8 cellular contexts compared by ENCODE assay signal in genomic region chr11:9757809-9758675, GRCh38.
DNase-seq lines count a peak whose midpoint lies in the region; ATAC-seq, FAIRE-seq and TF ChIP-seq lines count a peak whose summit lies in the region.

No MANE protein-coding gene starts in this region.

- H3K9me3 ChIP-seq in A549 (no peaks in the 10 kb centered on the region), keratinocyte (ENCODE audit: control insufficient read depth, low read depth, low read length) (no peaks in the 10 kb centered on the region)

- CTCF ChIA-PET in A549 (lab: Yijun Ruan, JAX), result interaction anchor here (0.6 to 4.0 kb wide), 63 partner anchors 9 to 979 kb away, joined by 3 to 106 read pairs (median 4); partner anchors contain the start of gene ADM

- H3K36me3 ChIP-seq in keratinocyte (ENCODE audit: control insufficient read depth in 2 of 2, extremely low read depth in 1 of 2, insufficient read depth in 2 of 2, low read length in 2 of 2), result no peaks in the 10 kb centered on the region

- ATAC-seq in A549 (peak; percentile 37 to 79), GM18519 (IDR thresholded peaks at IDR 0.05; ENCODE audit: low FRiP score, unreplicated experiment) (peak; percentile 39), HG03045 (IDR thresholded peaks at IDR 0.05; ENCODE audit: unreplicated experiment) (peak; percentile 66)

- no peaks in the 10 kb centered on the region for H4K20me1 ChIP-seq in keratinocyte (ENCODE audit: control insufficient read depth, extremely low read depth, insufficient read depth, low read length)

- WGBS in A549 (ENCODE audit: missing lambda C conversion rate), result 15% methylated on average over 25 of the region's 73 CpGs

- POLR2A ChIA-PET in A549 (lab: Yijun Ruan, JAX), result interaction anchor here (0.6 to 2.8 kb wide), 6 partner anchors 215 to 569 kb away, joined by 3 to 53 read pairs (median 9); partner anchors contain the start of gene ADM

- H2AFZ ChIP-seq in keratinocyte (ENCODE audit: control insufficient read depth, low read length), result peak overlapping the region; percentile 56

- TF ChIP-seq CTCF in A549 (IDR thresholded peaks at IDR 0.05) (peak; percentile 92), keratinocyte (optimal IDR thresholded peaks at IDR 0.05 in 1 of 3, IDR thresholded peaks at IDR 0.05 in 1 of 3, conservative IDR thresholded peaks at IDR 0.05 in 1 of 3; ENCODE audit: extremely low read depth in 1 of 3, insufficient read depth in 2 of 3, low read length in 3 of 3) (peak in 2 of 3 experiments; percentile 43 to 96)

- H3K79me2 ChIP-seq in keratinocyte (ENCODE audit: control insufficient read depth, insufficient read depth, low read length), result no peaks in the 10 kb centered on the region

- peak overlapping the region; percentile 97 for H3K9ac ChIP-seq in keratinocyte (ENCODE audit: control insufficient read depth, extremely low read depth, insufficient read depth, low read length)

- H3K4me3 ChIP-seq in A549 (peak overlapping the region; percentile 70), keratinocyte (ENCODE audit: control insufficient read depth in 2 of 3, extremely low read depth in 1 of 3, insufficient read depth in 2 of 3, low read depth in 1 of 3, low read length in 3 of 3) (peak overlapping the region; percentile 41 to 80 (median 69))

- DNase-seq in A549 (ENCODE audit: low read depth in 1 of 2, low spot score in 1 of 2) (peak; percentile 83 to 92), NCI-H2227 (lab: John Stamatoyannopoulos, UW; ENCODE audit: unreplicated experiment) (peak; percentile 90), caudate nucleus (lab: John Stamatoyannopoulos, UW) (peak in 60 of 61 donors; percentile 14 to 87 (median 68)), keratinocyte (ENCODE audit: low read depth, low spot score) (no peak)
- DNase-seq in activated CD4-positive, CD25-positive, alpha-beta regulatory T cell (lab: John Stamatoyannopoulos, UW), result peak; percentile 84 to 87 (median 86)
- DNase-seq in stimulated activated CD4-positive, alpha-beta T cell treated with anti-CD3 and anti-CD28 coated beads, Interleukin-15, amount 100 ng/mL, for 24 hours, result peak; percentile 97

- TF ChIP-seq RAD21 in A549 (conservative IDR thresholded peaks at IDR 0.05 in 1 of 2, IDR thresholded peaks at IDR 0.05 in 1 of 2), result peak; percentile 70 to 99; a peak in 4 of 5 replicates

- H3K27me3 ChIP-seq in keratinocyte (ENCODE audit: control insufficient read depth, extremely low read depth, insufficient read depth, low read length), result no peaks in the 10 kb centered on the region

- no peak for TF ChIP-seq EP300 in A549 (IDR thresholded peaks at IDR 0.05)

- peaks cover 43% of the 10 kb centered on the region for H3K4me1 ChIP-seq in A549
- peaks cover 85% of the 10 kb centered on the region for H3K4me1 ChIP-seq in keratinocyte (ENCODE audit: control insufficient read depth, extremely low read depth, insufficient read depth, low read length)

- dilution Hi-C loops in keratinocyte (cut with MboI; ENCODE audit: extremely low pct_ligation_motif_present, low sequenced_read_pairs), result no loop called here

- no peak for FAIRE-seq in A549 (lab: Jason Lieb, UNC)
- FAIRE-seq in keratinocyte (lab: Jason Lieb, UNC), result no peak

- H3K4me2 ChIP-seq in A549 (peak overlapping the region; percentile 99), keratinocyte (ENCODE audit: control insufficient read depth, extremely low read depth, insufficient read depth, low read depth, low read length) (peak overlapping the region; percentile 97)

- H3K9me1 ChIP-seq in keratinocyte (ENCODE audit: control insufficient read depth, extremely low read depth, insufficient read depth, low read length), result peaks cover 2% of the 10 kb centered on the region

- H3K27ac ChIP-seq in A549 (peak overlapping the region; percentile 95 to 98), caudate nucleus (ENCODE audit: low read depth, low read length) (peak overlapping the region; percentile 96), keratinocyte (ENCODE audit: control insufficient read depth, insufficient read depth, low read length) (peak overlapping the region; percentile 98)

- peak; percentile 82 for TF ChIP-seq POLR2A in A549 (IDR thresholded peaks at IDR 0.05; ENCODE audit: low read length)

TF ChIP-seq in A549, 52 proteins besides CTCF, POLR2A, EP300 and RAD21:
- TF ChIP-seq, protein P1, sequence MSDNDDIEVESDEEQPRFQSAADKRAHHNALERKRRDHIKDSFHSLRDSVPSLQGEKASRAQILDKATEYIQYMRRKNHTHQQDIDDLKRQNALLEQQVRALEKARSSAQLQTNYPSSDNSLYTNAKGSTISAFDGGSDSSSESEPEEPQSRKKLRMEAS (IDR thresholded peaks at IDR 0.05), result peak; percentile 86
- TF ChIP-seq RARB (CRISPR knock-in tag; IDR thresholded peaks at IDR 0.05) (no peak), SMC3 (IDR thresholded peaks at IDR 0.05) (peak; percentile 98), PHF8 (IDR thresholded peaks at IDR 0.05; ENCODE audit: borderline replicate concordance, low read depth) (peak; percentile 40; the same call in 1 of the 2 replicates), MYC (IDR thresholded peaks at IDR 0.05; ENCODE audit: borderline replicate concordance, low read length) (peak; percentile 60), JUN (IDR thresholded peaks at IDR 0.05) (peak in 1 of 2 experiments; percentile 66; a peak in 3 of 5 replicates), EHMT2 (IDR thresholded peaks at IDR 0.05; ENCODE audit: low read depth) (no peak), CEBPB (IDR thresholded peaks at IDR 0.05) (no peak), TFCP2L1 (CRISPR knock-in tag; IDR thresholded peaks at IDR 0.05) (no peak), RFX5 (IDR thresholded peaks at IDR 0.05) (no peak), ESRRA (IDR thresholded peaks at IDR 0.05; ENCODE audit: borderline replicate concordance, low read length) (no peak), ZC3H11A (IDR thresholded peaks at IDR 0.05) (no peak), HOXA7 (CRISPR knock-in tag; IDR thresholded peaks at IDR 0.05) (no peak), CHD4 (IDR thresholded peaks at IDR 0.05; ENCODE audit: borderline replicate concordance) (peak; percentile 71; the same call in 1 of the 2 replicates), MAZ (IDR thresholded peaks at IDR 0.05; ENCODE audit: borderline replicate concordance, low read depth, low read length) (no peak), NR3C1 (IDR thresholded peaks at IDR 0.05) (no peak), CBX2 (IDR thresholded peaks at IDR 0.05; ENCODE audit: borderline replicate concordance, low read depth) (no peak)
- TF ChIP-seq, protein P2, sequence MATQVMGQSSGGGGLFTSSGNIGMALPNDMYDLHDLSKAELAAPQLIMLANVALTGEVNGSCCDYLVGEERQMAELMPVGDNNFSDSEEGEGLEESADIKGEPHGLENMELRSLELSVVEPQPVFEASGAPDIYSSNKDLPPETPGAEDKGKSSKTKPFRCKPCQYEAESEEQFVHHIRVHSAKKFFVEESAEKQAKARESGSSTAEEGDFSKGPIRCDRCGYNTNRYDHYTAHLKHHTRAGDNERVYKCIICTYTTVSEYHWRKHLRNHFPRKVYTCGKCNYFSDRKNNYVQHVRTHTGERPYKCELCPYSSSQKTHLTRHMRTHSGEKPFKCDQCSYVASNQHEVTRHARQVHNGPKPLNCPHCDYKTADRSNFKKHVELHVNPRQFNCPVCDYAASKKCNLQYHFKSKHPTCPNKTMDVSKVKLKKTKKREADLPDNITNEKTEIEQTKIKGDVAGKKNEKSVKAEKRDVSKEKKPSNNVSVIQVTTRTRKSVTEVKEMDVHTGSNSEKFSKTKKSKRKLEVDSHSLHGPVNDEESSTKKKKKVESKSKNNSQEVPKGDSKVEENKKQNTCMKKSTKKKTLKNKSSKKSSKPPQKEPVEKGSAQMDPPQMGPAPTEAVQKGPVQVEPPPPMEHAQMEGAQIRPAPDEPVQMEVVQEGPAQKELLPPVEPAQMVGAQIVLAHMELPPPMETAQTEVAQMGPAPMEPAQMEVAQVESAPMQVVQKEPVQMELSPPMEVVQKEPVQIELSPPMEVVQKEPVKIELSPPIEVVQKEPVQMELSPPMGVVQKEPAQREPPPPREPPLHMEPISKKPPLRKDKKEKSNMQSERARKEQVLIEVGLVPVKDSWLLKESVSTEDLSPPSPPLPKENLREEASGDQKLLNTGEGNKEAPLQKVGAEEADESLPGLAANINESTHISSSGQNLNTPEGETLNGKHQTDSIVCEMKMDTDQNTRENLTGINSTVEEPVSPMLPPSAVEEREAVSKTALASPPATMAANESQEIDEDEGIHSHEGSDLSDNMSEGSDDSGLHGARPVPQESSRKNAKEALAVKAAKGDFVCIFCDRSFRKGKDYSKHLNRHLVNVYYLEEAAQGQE (IDR thresholded peaks at IDR 0.05), result no peak
- TF ChIP-seq, protein P3, sequence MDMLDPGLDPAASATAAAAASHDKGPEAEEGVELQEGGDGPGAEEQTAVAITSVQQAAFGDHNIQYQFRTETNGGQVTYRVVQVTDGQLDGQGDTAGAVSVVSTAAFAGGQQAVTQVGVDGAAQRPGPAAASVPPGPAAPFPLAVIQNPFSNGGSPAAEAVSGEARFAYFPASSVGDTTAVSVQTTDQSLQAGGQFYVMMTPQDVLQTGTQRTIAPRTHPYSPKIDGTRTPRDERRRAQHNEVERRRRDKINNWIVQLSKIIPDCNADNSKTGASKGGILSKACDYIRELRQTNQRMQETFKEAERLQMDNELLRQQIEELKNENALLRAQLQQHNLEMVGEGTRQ (IDR thresholded peaks at IDR 0.05), result no peak
